In genomic region chr18:26746284-26747130, GRCh38 we compare ENCODE assay signal across 12 cellular contexts.
DNase-seq lines count a peak whose midpoint lies in the region; ATAC-seq and TF ChIP-seq lines count a peak whose summit lies in the region.
"Had no signal": no experiment of that assay in that cellular context is flagged by ENCODE, and none has a peak within 500 bp of the region (broad histone marks: within the 10 kb centered on the region; RNA-seq: fewer than 3 reads in every experiment).

No MANE protein-coding gene starts in this region.

- H3K27ac Mint-ChIP-seq in activated CD8-positive, alpha-beta memory T cell treated with anti-CD3 and anti-CD28 coated beads, Interleukin-2, amount 10 ng/mL, durations not matched to agents 7 days and 5 days: no peak overlapping the region

- no peak overlapping the region for H3K4me3 ChIP-seq in left ventricle myocardium inferior
- H3K4me3 ChIP-seq in mammary epithelial cell (replicated peaks in 1 of 3; ENCODE audit: insufficient read depth in 1 of 3, low read depth in 2 of 3, low read length in 3 of 3): peak overlapping the region in 1 of 3 experiments; percentile 16
- H3K4me3 ChIP-seq in upper lobe of right lung: no peak overlapping the region

- WGBS in mammary epithelial cell (ENCODE audit: low coverage, missing lambda C conversion rate): 8% methylated on average over 10 of the region's 10 CpGs

- dilution Hi-C loops in mammary epithelial cell (cut with HindIII; ENCODE audit: low sequenced_read_pairs): no loop called here

- no peaks in the 10 kb centered on the region for H4K20me1 ChIP-seq in mammary epithelial cell (ENCODE audit: insufficient read depth, low read length)

- H3K27me3 ChIP-seq in left ventricle myocardium inferior (ENCODE audit: low read depth) (no peaks in the 10 kb centered on the region), mammary epithelial cell (ENCODE audit: insufficient read depth, low read length) (no peaks in the 10 kb centered on the region), upper lobe of right lung (no peaks in the 10 kb centered on the region)

- BruUV-seq in mammary epithelial cell (replicated peaks; lab: Mats Ljungman, UMichigan): no TSS peak

- no peaks in the 10 kb centered on the region for H3K36me3 Mint-ChIP-seq in activated CD8-positive, alpha-beta memory T cell treated with anti-CD3 and anti-CD28 coated beads, Interleukin-2, amount 10 ng/mL, durations not matched to agents 7 days and 5 days

- in situ Hi-C loops in mammary epithelial cell (cut with MboI; ENCODE audit: low sequenced_read_pairs in 2 of 2): no loop called here

- no peaks in the 10 kb centered on the region for H3K9me3 Mint-ChIP-seq in activated CD8-positive, alpha-beta memory T cell treated with anti-CD3 and anti-CD28 coated beads, Interleukin-2, amount 10 ng/mL, durations not matched to agents 7 days and 5 days (ENCODE audit: low read depth)

- ATAC-seq in Right ventricle myocardium inferior (peak; percentile 68), left colon (peak; percentile 43), upper lobe of right lung (peak; percentile 64)
- ATAC-seq in activated CD8-positive, alpha-beta memory T cell treated with anti-CD3 and anti-CD28 coated beads, Interleukin-2, amount 10 ng/mL, durations not matched to agents 7 days and 5 days: no peak
- ATAC-seq: activated CD4-positive, CD25-positive, alpha-beta regulatory T cell treated with anti-CD3 and anti-CD28 coated beads, Interleukin-2, amount 50 U/mL, for 24 hours had no signal

- TF ChIP-seq CTCF in left ventricle myocardium inferior (IDR thresholded peaks at IDR 0.05; ENCODE audit: borderline replicate concordance) (no peak), mammary epithelial cell (conservative IDR thresholded peaks at IDR 0.05 in 1 of 2, IDR thresholded peaks at IDR 0.05 in 1 of 2; ENCODE audit: extremely low read depth in 1 of 2, insufficient read depth in 1 of 2, low read depth in 1 of 2, low read length in 2 of 2) (no peak), upper lobe of right lung (IDR thresholded peaks at IDR 0.05) (no peak)

- DNase-seq in Right ventricle myocardium inferior (ENCODE audit: missing footprints) (no peak), left ventricle myocardium inferior (no peak), mammary epithelial cell (no peak), left colon (no peak), upper lobe of right lung (no peak), nucleus accumbens (lab: John Stamatoyannopoulos, UW) (no peak), GOT3 (lab: John Stamatoyannopoulos, UW) (no peak)
- no peak for DNase-seq in activated CD8-positive, alpha-beta memory T cell treated with anti-CD3 and anti-CD28 coated beads, Interleukin-2, amount 10 ng/mL, durations not matched to agents 7 days and 5 days
- DNase-seq: head of caudate nucleus; SHP77 treated with DMSO at 0.1 percent for 48 hours; stimulated activated CD4-positive, alpha-beta T cell treated with anti-CD3 and anti-CD28 coated beads, Interleukin-12 subunit alpha, Interleukin-12 subunit beta, amount 100 ng/mL, for 4 hours had no signal

- H2AFZ ChIP-seq in mammary epithelial cell (ENCODE audit: low read depth, low read length): peak overlapping the region; percentile 24

- H3K27ac ChIP-seq in left ventricle myocardium inferior (replicated peaks) (no peak overlapping the region), mammary epithelial cell (ENCODE audit: insufficient read depth, low read depth, low read length) (no peak overlapping the region), upper lobe of right lung (no peak overlapping the region)

- H3K79me2 ChIP-seq in mammary epithelial cell (ENCODE audit: insufficient read depth, low read length): no peaks in the 10 kb centered on the region

- no peak overlapping the region for H3K9ac ChIP-seq in mammary epithelial cell (ENCODE audit: insufficient read depth, low read length)

- H3K27me3 Mint-ChIP-seq in activated CD8-positive, alpha-beta memory T cell treated with anti-CD3 and anti-CD28 coated beads, Interleukin-2, amount 10 ng/mL, durations not matched to agents 7 days and 5 days: no peaks in the 10 kb centered on the region

- H3K4me1 Mint-ChIP-seq in activated CD8-positive, alpha-beta memory T cell treated with anti-CD3 and anti-CD28 coated beads, Interleukin-2, amount 10 ng/mL, durations not matched to agents 7 days and 5 days: no peaks in the 10 kb centered on the region

- peak overlapping the region; percentile 74 for H3K4me2 ChIP-seq in mammary epithelial cell (ENCODE audit: insufficient read depth, low read depth, low read length)

- CTCF ChIA-PET in mammary epithelial cell (lab: Charles Lee; ENCODE audit: low non-redundant PET): no interaction called here
- CTCF ChIA-PET in activated CD8-positive, alpha-beta memory T cell treated with anti-CD3 and anti-CD28 coated beads, Interleukin-2, amount 10 ng/mL, durations not matched to agents 7 days and 5 days (lab: Charles Lee): no interaction called here

- H3K9me3 ChIP-seq in left ventricle myocardium inferior (replicated peaks) (no peaks in the 10 kb centered on the region), mammary epithelial cell (replicated peaks; ENCODE audit: insufficient read depth, low read length) (no peaks in the 10 kb centered on the region), upper lobe of right lung (no peaks in the 10 kb centered on the region)

- H3K4me1 ChIP-seq in left ventricle myocardium inferior: peaks cover 18% of the 10 kb centered on the region
- peaks cover 13% of the 10 kb centered on the region for H3K4me1 ChIP-seq in mammary epithelial cell (ENCODE audit: insufficient read depth, low read length)
- H3K4me1 ChIP-seq in upper lobe of right lung: peaks cover 5% of the 10 kb centered on the region

- H3K4me3 Mint-ChIP-seq in activated CD8-positive, alpha-beta memory T cell treated with anti-CD3 and anti-CD28 coated beads, Interleukin-2, amount 10 ng/mL, durations not matched to agents 7 days and 5 days: no peak overlapping the region

- intact Hi-C loops in Right ventricle myocardium inferior (cut with DNase I) (no loop called here), left ventricle myocardium inferior (cut with micrococcal nuclease) (no loop called here), mammary epithelial cell (cut with micrococcal nuclease) (loop anchor here (2.0 kb wide), 1 partner anchor 44 kb away; no protein-coding TSS in a partner anchor), left colon (cut with DNase I, micrococcal nuclease) (no loop called here), upper lobe of right lung (cut with DNase I) (no loop called here)

- H3K36me3 ChIP-seq in left ventricle myocardium inferior: no peaks in the 10 kb centered on the region
- H3K36me3 ChIP-seq in mammary epithelial cell (ENCODE audit: insufficient read depth, low read length): no peaks in the 10 kb centered on the region
- no peaks in the 10 kb centered on the region for H3K36me3 ChIP-seq in upper lobe of right lung
